Comparison of ENCODE assay signal across 11 cellular contexts in the genomic region with DNA sequence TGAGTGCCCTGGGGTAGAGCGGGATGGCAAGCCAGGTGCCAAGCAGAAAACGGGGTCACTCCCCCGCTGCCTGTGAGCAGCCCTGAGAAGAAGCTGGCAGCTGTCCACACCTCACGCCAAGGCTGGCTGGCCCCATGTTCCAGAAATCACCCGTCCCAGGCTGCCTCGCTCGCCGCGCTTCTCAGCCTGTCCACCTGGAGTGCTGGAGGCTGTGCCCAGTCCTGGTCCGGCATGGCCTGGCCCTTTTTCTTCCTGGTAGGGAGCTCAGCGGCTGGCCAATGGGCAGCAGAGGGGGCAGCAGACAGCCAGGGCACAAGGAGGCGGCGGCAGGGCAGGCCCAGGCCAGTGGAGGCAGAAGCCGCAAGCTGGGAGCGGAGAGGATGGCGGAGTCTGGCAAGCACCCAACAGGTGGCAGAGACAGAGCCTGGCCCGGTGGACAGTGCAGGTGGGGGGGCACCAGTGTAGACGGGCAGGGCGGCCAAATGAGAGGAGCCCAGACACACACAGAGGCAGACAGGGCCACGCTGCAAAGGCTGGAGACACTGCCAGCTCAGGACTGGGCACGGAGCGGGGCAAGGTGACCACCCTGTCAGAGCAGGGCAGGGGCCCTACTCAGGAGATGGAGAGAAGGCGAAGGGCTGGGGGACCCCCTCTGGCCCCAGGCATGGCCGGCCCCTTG. TPM values are rescaled to one million over a fixed set of nuclear protein-coding genes. Genes with fewer than 3 reads are reported as not detected.
DNase-seq lines count a peak whose midpoint lies in the region; ATAC-seq, FAIRE-seq and TF ChIP-seq lines count a peak whose summit lies in the region.
"Had no signal": no experiment of that assay in that cellular context is flagged by ENCODE, and none has a peak within 500 bp of the region (broad histone marks: within the 10 kb centered on the region; RNA-seq: fewer than 3 reads in every experiment).

No MANE protein-coding gene starts in this region.

- H3K9me3 ChIP-seq in kidney (ENCODE audit: control insufficient read depth in 1 of 2, low read length in 2 of 2) (no peaks in the 10 kb centered on the region), tibial artery (peaks cover 0 to 6% (median 0%) of the 10 kb centered on the region in 3 donors)

- CTCF ChIA-PET in activated CD8-positive, alpha-beta T cell treated with anti-CD3 and anti-CD28 coated beads, Interleukin-2, amount 10 ng/mL, durations not matched to agents 7 days and 5 days (lab: Charles Lee), result interaction anchor here (0.8 to 0.9 kb wide), 2 partner anchors 14 to 90 kb away, joined by 3 read pairs; no protein-coding TSS in a partner anchor
- CTCF ChIA-PET in GM10248 (lab: Yijun Ruan, JAX), result no interaction called here

- no peak for ATAC-seq in activated CD8-positive, alpha-beta T cell treated with anti-CD3 and anti-CD28 coated beads, Interleukin-2, amount 10 ng/mL, durations not matched to agents 7 days and 5 days
- no peak for ATAC-seq in GM18873 (IDR thresholded peaks at IDR 0.05; ENCODE audit: low FRiP score, unreplicated experiment)
- no peak for ATAC-seq in GM18870 (IDR thresholded peaks at IDR 0.05; ENCODE audit: unreplicated experiment)

- H3K36me3 Mint-ChIP-seq in activated CD8-positive, alpha-beta T cell treated with anti-CD3 and anti-CD28 coated beads, Interleukin-2, amount 10 ng/mL, durations not matched to agents 7 days and 5 days (ENCODE audit: low read depth), result no peaks in the 10 kb centered on the region

- peaks cover 0 to 16% of the 10 kb centered on the region in 2 donors for H3K4me1 ChIP-seq in kidney (ENCODE audit: control insufficient read depth in 1 of 2, insufficient read depth in 1 of 2, low read depth in 1 of 2, low read length in 2 of 2)
- peaks cover 0 to 13% (median 0%) of the 10 kb centered on the region in 4 donors for H3K4me1 ChIP-seq in tibial artery

- intact Hi-C loops in kidney (cut with DNase I) (no loop called here), tibial artery (cut with DNase I; ENCODE audit: low total_unique reads) (loop anchor here (5.0 kb wide), 1 partner anchor 1042 kb away; no protein-coding TSS in a partner anchor)

- H3K27ac Mint-ChIP-seq in activated CD8-positive, alpha-beta T cell treated with anti-CD3 and anti-CD28 coated beads, Interleukin-2, amount 10 ng/mL, durations not matched to agents 7 days and 5 days, result no peak overlapping the region

- H3K4me1 Mint-ChIP-seq in activated CD8-positive, alpha-beta T cell treated with anti-CD3 and anti-CD28 coated beads, Interleukin-2, amount 10 ng/mL, durations not matched to agents 7 days and 5 days (ENCODE audit: low read depth), result peaks cover 9% of the 10 kb centered on the region

- POLR2A ChIA-PET in activated CD8-positive, alpha-beta T cell treated with anti-CD3 and anti-CD28 coated beads, Interleukin-2, amount 10 ng/mL, durations not matched to agents 7 days and 5 days (lab: Charles Lee), result no interaction called here
- POLR2A ChIA-PET in GM10248 (lab: Yijun Ruan, JAX), result no interaction called here

- H3K36me3 ChIP-seq in kidney (ENCODE audit: control insufficient read depth in 1 of 2, insufficient read depth in 2 of 2, low read length in 2 of 2) (no peaks in the 10 kb centered on the region), tibial artery (no peaks in the 10 kb centered on the region)

- peaks cover 0 to 51% of the 10 kb centered on the region in 2 donors for H3K27me3 ChIP-seq in tibial artery

- no peaks in the 10 kb centered on the region for H3K27me3 Mint-ChIP-seq in activated CD8-positive, alpha-beta T cell treated with anti-CD3 and anti-CD28 coated beads, Interleukin-2, amount 10 ng/mL, durations not matched to agents 7 days and 5 days (ENCODE audit: low read depth)

- no peak overlapping the region for H3K4me3 Mint-ChIP-seq in activated CD8-positive, alpha-beta T cell treated with anti-CD3 and anti-CD28 coated beads, Interleukin-2, amount 10 ng/mL, durations not matched to agents 7 days and 5 days

- FAIRE-seq in kidney (lab: Jason Lieb, UNC), result no peak

- H3K9me3 Mint-ChIP-seq in activated CD8-positive, alpha-beta T cell treated with anti-CD3 and anti-CD28 coated beads, Interleukin-2, amount 10 ng/mL, durations not matched to agents 7 days and 5 days (ENCODE audit: insufficient read depth), result no peaks in the 10 kb centered on the region

- peak; percentile 33 for TF ChIP-seq CTCF in kidney (IDR thresholded peaks at IDR 0.05; ENCODE audit: borderline replicate concordance, extremely low read depth, insufficient read depth)
- no peak for TF ChIP-seq CTCF in tibial artery (IDR thresholded peaks at IDR 0.05)
- no peak for TF ChIP-seq CTCF in GM10248 (IDR thresholded peaks at IDR 0.05; ENCODE audit: control extremely low read depth, extremely low read depth, low read depth, missing control alignments)

- H3K27ac ChIP-seq in kidney (ENCODE audit: low read depth in 2 of 2, low read length in 2 of 2) (no peak overlapping the region), tibial artery (no peak overlapping the region)

- H3K9ac ChIP-seq in kidney (ENCODE audit: low read length in 2 of 2), result no peak overlapping the region

- peak; percentile 50 for DNase-seq in activated effector memory CD4-positive, alpha-beta T cell treated with anti-CD3 and anti-CD28 coated beads, Interleukin-2, amount 50 U/mL, for 16 hours
- DNase-seq in activated effector memory CD4-positive, alpha-beta T cell treated with Interleukin-2 at 50 U/mL for 16 hours, result no peak
- peak; percentile 9 for DNase-seq in activated CD8-positive, alpha-beta T cell treated with anti-CD3 and anti-CD28 coated beads, Interleukin-2, amount 10 ng/mL, durations not matched to agents 7 days and 5 days
- DNase-seq in kidney, result peak; percentile 94
- DNase-seq in tibial artery, result peak; percentile 9 to 64
- no peak for DNase-seq in GM10248 (ENCODE audit: extremely low spot score)
- DNase-seq: IMR-90 had no signal

- no peak overlapping the region for H3K4me3 ChIP-seq in kidney (ENCODE audit: low read length in 2 of 2)
- no peak overlapping the region for H3K4me3 ChIP-seq in tibial artery

RNA-seq across cellular contexts. Expression of gene TH, which starts 37.2 kb away (rescaled TPM):
- total RNA-seq in activated CD8-positive, alpha-beta T cell treated with anti-CD3 and anti-CD28 coated beads, Interleukin-2, amount 10 ng/mL, durations not matched to agents 7 days and 5 days, result not detected
- total RNA-seq in kidney, result not detected
- not detected for polyA plus RNA-seq in kidney (ENCODE audit: insufficient read depth, low read depth, low replicate concordance)
- total RNA-seq: IMR-90 had no signal
- polyA plus RNA-seq: BJ had no signal

RNA-seq across cellular contexts. Expression of gene INS, which starts 47.8 kb away (rescaled TPM):
- not detected for total RNA-seq in activated CD8-positive, alpha-beta T cell treated with anti-CD3 and anti-CD28 coated beads, Interleukin-2, amount 10 ng/mL, durations not matched to agents 7 days and 5 days
- not detected for total RNA-seq in kidney
- polyA plus RNA-seq in kidney (ENCODE audit: insufficient read depth, low read depth, low replicate concordance), result not detected
- total RNA-seq: dermis microvascular lymphatic vessel endothelial cell, IMR-90 had no signal
- polyA plus RNA-seq: BJ, IMR-90 had no signal

Comparison
In these comparisons a context has a peak if more than half of its experiments do, and no peak if none do; other contexts are left out.
1. DNase-seq: peak in activated effector memory CD4-positive, alpha-beta T cell treated with anti-CD3 and anti-CD28 coated beads, Interleukin-2, amount 50 U/mL, for 16 hours (single experiment), activated CD8-positive, alpha-beta T cell treated with anti-CD3 and anti-CD28 coated beads, Interleukin-2, amount 10 ng/mL, durations not matched to agents 7 days and 5 days (single experiment), kidney (single experiment) and tibial artery (2 of 2); none in activated effector memory CD4-positive, alpha-beta T cell treated with Interleukin-2 at 50 U/mL for 16 hours (single experiment) and GM10248 (single experiment).